Comparison of ENCODE assay signal across 16 cellular contexts in the genomic region with DNA sequence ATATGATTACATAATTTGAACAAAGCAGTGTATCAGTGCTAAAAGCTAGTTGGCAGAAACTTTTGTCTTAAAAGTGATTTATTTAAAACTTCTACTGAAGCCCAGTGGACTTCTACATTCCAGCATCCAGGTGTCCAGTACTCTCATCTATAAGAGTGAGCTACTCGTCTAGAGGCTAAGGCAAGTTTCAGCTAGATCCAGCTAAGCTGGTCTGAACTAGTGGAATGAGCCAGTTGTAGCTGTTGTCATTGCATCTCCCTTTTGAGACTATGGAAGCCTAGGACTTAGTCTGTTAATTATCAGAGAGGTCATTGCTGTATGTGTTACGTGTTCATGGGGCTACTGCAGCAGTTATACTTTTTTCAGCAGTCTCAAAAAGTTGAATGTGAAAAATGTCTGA.
"Had no signal": no experiment of that assay in that cellular context is flagged by ENCODE, and none has a peak within 500 bp of the region (broad histone marks: within the 10 kb centered on the region; RNA-seq: fewer than 3 reads in every experiment).

No MANE protein-coding gene starts in this region.

- H3K27me3 ChIP-seq: right lobe of liver, thyroid gland, uterus had no signal

- H3K27ac ChIP-seq: lower lobe of right lung, psoas muscle, right lobe of liver, uterus had no signal

- H3K4me3 ChIP-seq: lower lobe of right lung, psoas muscle, right lobe of liver, smooth muscle cell, thyroid gland, uterus had no signal

- H3K9me3 Mint-ChIP-seq: mesothelial cell of epicardium; neural crest cell; T-helper 2 cell treated with Interferon-gamma antibody and Interleukin-4, amounts not matched to agents 5 μg/mL and 100 μg/mL, for 36 hours had no signal

- H3K27ac Mint-ChIP-seq: mesothelial cell of epicardium; T-helper 2 cell treated with Interferon-gamma antibody and Interleukin-4, amounts not matched to agents 5 μg/mL and 100 μg/mL, for 36 hours had no signal

- DNase-seq: activated CD4-positive, alpha-beta T cell treated with anti-CD3 and anti-CD28 coated beads, Interleukin-2, amount 50 U/mL, for 4 hours; aorta; cortex of kidney; effector CD8-positive, alpha-beta T cell; foreskin melanocyte; head of caudate nucleus; left cardiac atrium; lower lobe of right lung; psoas muscle; right lobe of liver; thyroid gland; uterus had no signal

- H3K4me2 ChIP-seq: smooth muscle cell had no signal

- H3K4me3 Mint-ChIP-seq: mesothelial cell of epicardium; neural crest cell; T-helper 2 cell treated with Interferon-gamma antibody and Interleukin-4, amounts not matched to agents 5 μg/mL and 100 μg/mL, for 36 hours had no signal

- ATAC-seq: left cardiac atrium, lower lobe of right lung, psoas muscle, right lobe of liver had no signal

- H3K36me3 Mint-ChIP-seq: mesothelial cell of epicardium had no signal
